In genomic region chr10:14325325-14325955, GRCh38 we compare ENCODE assay signal across 8 cellular contexts. TPM values are rescaled to one million over a fixed set of nuclear protein-coding genes. Genes with fewer than 3 reads are reported as not detected.
DNase-seq lines count a peak whose midpoint lies in the region; ATAC-seq, FAIRE-seq and TF ChIP-seq lines count a peak whose summit lies in the region.

No MANE protein-coding gene starts in this region.

- H3K9me3 ChIP-seq in BE2C (no peaks in the 10 kb centered on the region), endothelial cell of umbilical vein (replicated peaks; ENCODE audit: control insufficient read depth, insufficient read depth, low read length) (no peaks in the 10 kb centered on the region), psoas muscle (no peaks in the 10 kb centered on the region)

- H3K27ac ChIP-seq in endothelial cell of umbilical vein (ENCODE audit: insufficient read depth, low read depth, low read length) (no peak overlapping the region), psoas muscle (no peak overlapping the region)

- WGBS in psoas muscle, 3 donors: 63 to 64% (median 63%) methylated on average over 4 of the region's 4 CpGs

- H3K27me3 ChIP-seq in BE2C: peaks cover 11% of the 10 kb centered on the region; the same call in 1 of the 2 replicates
- H3K27me3 ChIP-seq in endothelial cell of umbilical vein (ENCODE audit: control insufficient read depth in 2 of 2, insufficient read depth in 2 of 2, low read length in 2 of 2): peaks cover 20 to 28% of the 10 kb centered on the region in 2 experiments
- peaks cover 0 to 3% (median 2%) of the 10 kb centered on the region in 3 donors for H3K27me3 ChIP-seq in psoas muscle (ENCODE audit: insufficient read depth in 3 of 3, low read length in 2 of 3)

- no peaks in the 10 kb centered on the region for H3K36me3 ChIP-seq in BE2C
- H3K36me3 ChIP-seq in endothelial cell of umbilical vein (ENCODE audit: control insufficient read depth in 2 of 2, extremely low read depth in 1 of 2, insufficient read depth in 2 of 2, low read length in 2 of 2): no peaks in the 10 kb centered on the region
- H3K36me3 ChIP-seq in psoas muscle (ENCODE audit: insufficient read depth in 1 of 2, low read depth in 1 of 2): no peaks in the 10 kb centered on the region

- no peak overlapping the region for H3K4me2 ChIP-seq in endothelial cell of umbilical vein (ENCODE audit: insufficient read depth, low read length)

- H3K4me1 ChIP-seq in BE2C (no peaks in the 10 kb centered on the region), endothelial cell of umbilical vein (ENCODE audit: control insufficient read depth, extremely low read depth, insufficient read depth, low read length) (peaks cover 10% of the 10 kb centered on the region), psoas muscle (no peaks in the 10 kb centered on the region)

- no peak for TF ChIP-seq POLR2A in endothelial cell of umbilical vein (IDR thresholded peaks at IDR 0.05; ENCODE audit: low read depth, low read length)

- no peak for TF ChIP-seq EP300 in Ishikawa (IDR thresholded peaks at IDR 0.05; ENCODE audit: borderline replicate concordance)

- no peak overlapping the region for H3K9ac ChIP-seq in endothelial cell of umbilical vein (replicated peaks; ENCODE audit: extremely low read depth, insufficient read depth, low read length)

- TF ChIP-seq CTCF in BE2C (IDR thresholded peaks at IDR 0.05; ENCODE audit: low read depth, low read length) (peak; percentile 66), endothelial cell of umbilical vein (IDR thresholded peaks at IDR 0.05; ENCODE audit: extremely low read depth in 1 of 2, insufficient read depth in 1 of 2, low read depth in 1 of 2, low read length in 2 of 2) (peak; percentile 46 to 57), psoas muscle (IDR thresholded peaks at IDR 0.05) (peak; percentile 18)

- FAIRE-seq in endothelial cell of umbilical vein (lab: Jason Lieb, UNC): peak; percentile 87

- dilution Hi-C loops in endothelial cell of umbilical vein (cut with MboI; ENCODE audit: extremely low pct_ligation_motif_present, low sequenced_read_pairs): no loop called here

- no peak overlapping the region for H2AFZ ChIP-seq in endothelial cell of umbilical vein (ENCODE audit: low read depth, low read length)

- H3K79me2 ChIP-seq in endothelial cell of umbilical vein (ENCODE audit: control insufficient read depth, insufficient read depth, low read length): no peaks in the 10 kb centered on the region

- no TSS peak for BruUV-seq in endothelial cell of umbilical vein (replicated peaks; lab: Mats Ljungman, UMichigan)

- H3K9me1 ChIP-seq in endothelial cell of umbilical vein (replicated peaks; ENCODE audit: control insufficient read depth, extremely low read depth, insufficient read depth, low read length): no peaks in the 10 kb centered on the region

- peak; percentile 43; the same call in 1 of the 2 replicates for TF ChIP-seq RAD21 in Ishikawa (IDR thresholded peaks at IDR 0.05; ENCODE audit: low read depth)

- ATAC-seq in psoas muscle (no peak), GM18868 (IDR thresholded peaks at IDR 0.05; ENCODE audit: unreplicated experiment) (no peak), GM21528 (IDR thresholded peaks at IDR 0.05; ENCODE audit: low FRiP score, unreplicated experiment) (no peak)

- DNase-seq in BE2C (peak; percentile 54), endothelial cell of umbilical vein (ENCODE audit: low read depth, low spot score) (peak; percentile 35), psoas muscle (no peak), ecto neural progenitor cell (ENCODE audit: low spot score) (no peak)
- peak; percentile 83 for DNase-seq in activated CD4-positive, alpha-beta T cell treated with anti-CD3 and anti-CD28 coated beads for 48 hours

- intact Hi-C loops in endothelial cell of umbilical vein (cut with micrococcal nuclease) (no loop called here), psoas muscle (cut with DNase I) (no loop called here)

- CTCF ChIA-PET in endothelial cell of umbilical vein (lab: Charles Lee): interaction anchor here (1.2 to 2.2 kb wide), 2 partner anchors 12 to 128 kb away, joined by 4 to 5 read pairs; no protein-coding TSS in a partner anchor

- no peaks in the 10 kb centered on the region for H4K20me1 ChIP-seq in endothelial cell of umbilical vein (replicated peaks; ENCODE audit: control insufficient read depth, extremely low read depth, insufficient read depth, low read length)

- POLR2A ChIA-PET in endothelial cell of umbilical vein (lab: Charles Lee): no interaction called here

- H3K4me3 ChIP-seq in BE2C (ENCODE audit: low read depth, low read length) (no peak overlapping the region), endothelial cell of umbilical vein (replicated peaks in 1 of 3; ENCODE audit: insufficient read depth in 1 of 3, low read depth in 1 of 3, low read length in 3 of 3) (no peak overlapping the region), psoas muscle (no peak overlapping the region)

TF ChIP-seq in Ishikawa, 13 proteins besides CTCF, POLR2A, EP300 and RAD21:
- TF ChIP-seq TAF1 (IDR thresholded peaks at IDR 0.05; ENCODE audit: low read depth) (no peak), YY1 (IDR thresholded peaks at IDR 0.05; ENCODE audit: low read depth) (no peak), REST (IDR thresholded peaks at IDR 0.05; ENCODE audit: low read depth) (no peak), MAX (IDR thresholded peaks at IDR 0.05) (no peak)

TF ChIP-seq in endothelial cell of umbilical vein, 7 proteins besides CTCF, POLR2A, EP300 and RAD21:
- TF ChIP-seq MAX (IDR thresholded peaks at IDR 0.05; ENCODE audit: insufficient read depth, insufficient read length) (no peak), EZH2 (IDR thresholded peaks at IDR 0.05; ENCODE audit: borderline replicate concordance, low read depth, low read length, severe bottlenecking) (no peak), FOS (IDR thresholded peaks at IDR 0.05; ENCODE audit: borderline replicate concordance, insufficient read depth, low read length) (no peak), POLR2AphosphoS5 (IDR thresholded peaks at IDR 0.05; ENCODE audit: insufficient read depth, low read depth, low read length) (no peak), JUN (IDR thresholded peaks at IDR 0.05; ENCODE audit: borderline replicate concordance, insufficient read depth, insufficient read length, low read depth) (no peak), GATA2 (IDR thresholded peaks at IDR 0.05; ENCODE audit: insufficient read depth, insufficient read length, low read depth, low read length) (no peak), MYC (IDR thresholded peaks at IDR 0.05; ENCODE audit: low read depth, low read length) (no peak)

RNA-seq across cellular contexts. Expression of gene FRMD4A, which starts 5.3 kb away (rescaled TPM):
- 2.1 TPM for polyA plus RNA-seq in BE2C (2012; ENCODE audit: insufficient read depth, insufficient read length, low read depth)
- total RNA-seq in endothelial cell of umbilical vein (148 and 155 TPM in 2 replicates), psoas muscle (1 to 10 TPM; 6.2 to 9.1 (median 9.0) TPM)
- polyA plus RNA-seq in endothelial cell of umbilical vein (107 and 123 TPM in 2 replicates), psoas muscle (1 to 10 TPM; 2.9 to 6.0 (median 4.6) TPM)
- polyA plus RNA-seq in endothelial cell of umbilical vein (2011; cell fraction: cytosol; rRNA removed): 88.1 and 90.7 TPM in 2 replicates
- 182 and 198 TPM in 2 replicates for polyA plus RNA-seq in endothelial cell of umbilical vein (2011; cell fraction: nucleus; rRNA removed)
- 86.5 and 102 TPM in 2 replicates for polyA plus RNA-seq in endothelial cell of umbilical vein (2012)
- polyA minus RNA-seq in endothelial cell of umbilical vein: 168 and 190 TPM in 2 replicates
- polyA minus RNA-seq in endothelial cell of umbilical vein (2011; cell fraction: cytosol; rRNA and poly(A)+ RNA removed): not detected
- 148 and 183 TPM in 2 replicates for polyA minus RNA-seq in endothelial cell of umbilical vein (2011; cell fraction: nucleus; rRNA and poly(A)+ RNA removed)

Comparison
In these comparisons a context has a peak if more than half of its experiments do, and no peak if none do; other contexts are left out.
1. DNase-seq: peak in BE2C (single experiment), activated CD4-positive, alpha-beta T cell treated with anti-CD3 and anti-CD28 coated beads for 48 hours (single experiment) and endothelial cell of umbilical vein (single experiment); none in psoas muscle (0 of 2) and ecto neural progenitor cell (single experiment).
2. RNA of gene FRMD4A, which starts 5.3 kb away (total RNA-seq): 148 to 155 TPM in endothelial cell of umbilical vein; 6.2 to 9.1 TPM in psoas muscle; every median in the first group is over 10 times any median in the second.
3. Peak in every context shown above with its lines, with median percentiles within 50 percentile points of each other: CTCF ChIP-seq.